ENCODE assay signal across 30 cellular contexts in genomic region chr3:161409858-161410257, GRCh38. TPM values are rescaled to one million over a fixed set of nuclear protein-coding genes. Genes with fewer than 3 reads are reported as not detected.
A peak's percentile ranks its signal among the peaks of the same experiment; 100 is the strongest.
DNase-seq lines count a peak whose midpoint lies in the region; ATAC-seq, FAIRE-seq and TF ChIP-seq lines count a peak whose summit lies in the region.
"Had no signal": no experiment of that assay in that cellular context is flagged by ENCODE, and none has a peak within 500 bp of the region (broad histone marks: within the 10 kb centered on the region; RNA-seq: fewer than 3 reads in every experiment).

No MANE protein-coding gene starts in this region.

- 95% methylated on average over 3 of the region's 3 CpGs for WGBS in esophagus muscularis mucosa

- H3K27me3 Mint-ChIP-seq in T-helper 17 cell, result peaks cover 18% of the 10 kb centered on the region

- peaks cover 11% of the 10 kb centered on the region for H3K4me1 Mint-ChIP-seq in T-helper 17 cell

- TF ChIP-seq CTCF in keratinocyte (optimal IDR thresholded peaks at IDR 0.05 in 1 of 3, IDR thresholded peaks at IDR 0.05 in 1 of 3, conservative IDR thresholded peaks at IDR 0.05 in 1 of 3; ENCODE audit: extremely low read depth in 1 of 3, insufficient read depth in 2 of 3, low read length in 3 of 3) (no peak), esophagus muscularis mucosa (IDR thresholded peaks at IDR 0.05) (no peak)

- DNase-seq in Daoy (ENCODE audit: low read depth) (peak; percentile 9), HT-29 (ENCODE audit: low spot score) (peak; percentile 33), T-helper 17 cell (no peak), keratinocyte (ENCODE audit: low read depth, low spot score) (no peak), HK-2 (ENCODE audit: unreplicated experiment) (no peak), esophagus muscularis mucosa (ENCODE audit: extremely low spot score) (no peak)
- DNase-seq: activated CD4-positive, alpha-beta T cell treated with anti-CD3 and anti-CD28 coated beads for 48 hours; activated effector memory CD4-positive, alpha-beta T cell treated with Interleukin-2 at 50 U/mL for 16 hours; activated T-cell treated with anti-CD3 and anti-CD28 coated beads for 4 hours; brain microvascular endothelial cell; DND-41; left lung; NCI-H1048; NCI-H1694 treated with DMSO at 0.1 percent for 48 hours; NCI-H510A treated with DMSO at 0.1 percent for 48 hours; Peyer's patch; right cardiac atrium; SJCRH30; stimulated activated CD4-positive, alpha-beta T cell treated with anti-CD3 and anti-CD28 coated beads, Interleukin-1b, Interleukin-23, amount 100 ng/mL, for 48 hours; stimulated activated naive CD4-positive, alpha-beta T cell treated with Interleukin-2 at 50 U/mL for 16 hours; T1000; upper lobe of right lung; WERI-Rb-1 had no signal

- no peak for TF ChIP-seq EP300 in esophagus muscularis mucosa (IDR thresholded peaks at IDR 0.05)

- no peak overlapping the region for H3K27ac ChIP-seq in keratinocyte (ENCODE audit: control insufficient read depth, insufficient read depth, low read length)
- H3K27ac ChIP-seq in esophagus muscularis mucosa (replicated peaks in 1 of 4), result no peak overlapping the region
- H3K27ac ChIP-seq: brain microvascular endothelial cell, left lung, parathyroid adenoma, Peyer's patch, SJCRH30, upper lobe of right lung, WERI-Rb-1 had no signal

- H4K20me1 ChIP-seq in keratinocyte (ENCODE audit: control insufficient read depth, extremely low read depth, insufficient read depth, low read length), result no peaks in the 10 kb centered on the region

- FAIRE-seq in keratinocyte (lab: Jason Lieb, UNC), result peak; percentile 13

- no peaks in the 10 kb centered on the region for H3K36me3 Mint-ChIP-seq in T-helper 17 cell (ENCODE audit: low read depth)

- TF ChIP-seq POLR2A in esophagus muscularis mucosa (IDR thresholded peaks at IDR 0.05; ENCODE audit: low read depth), result no peak

- ATAC-seq in T-helper 17 cell (no peak), GM19035 (IDR thresholded peaks at IDR 0.05; ENCODE audit: unreplicated experiment) (no peak), GM18858 (IDR thresholded peaks at IDR 0.05; ENCODE audit: unreplicated experiment) (no peak)
- ATAC-seq: activated naive CD4-positive, alpha-beta T cell treated with anti-CD3 and anti-CD28 coated beads, Interleukin-2, amount 50 U/mL, for 72 hours; left lung; upper lobe of right lung had no signal

- dilution Hi-C loops in keratinocyte (cut with MboI; ENCODE audit: extremely low pct_ligation_motif_present, low sequenced_read_pairs), result no loop called here

- H2AFZ ChIP-seq in keratinocyte (ENCODE audit: control insufficient read depth, low read length), result no peak overlapping the region
- H2AFZ ChIP-seq: parathyroid adenoma had no signal

- no peaks in the 10 kb centered on the region for H3K36me3 ChIP-seq in keratinocyte (ENCODE audit: control insufficient read depth in 2 of 2, extremely low read depth in 1 of 2, insufficient read depth in 2 of 2, low read length in 2 of 2)
- H3K36me3 ChIP-seq in esophagus muscularis mucosa, result no peaks in the 10 kb centered on the region
- H3K36me3 ChIP-seq: brain microvascular endothelial cell, left lung, Peyer's patch, SJCRH30, upper lobe of right lung, WERI-Rb-1 had no signal

- H3K4me3 ChIP-seq in keratinocyte (ENCODE audit: control insufficient read depth in 2 of 3, extremely low read depth in 1 of 3, insufficient read depth in 2 of 3, low read depth in 1 of 3, low read length in 3 of 3), result no peak overlapping the region
- H3K4me3 ChIP-seq in esophagus muscularis mucosa, result no peak overlapping the region
- H3K4me3 ChIP-seq: left lung, Peyer's patch, SJCRH30, upper lobe of right lung had no signal

- H3K4me1 ChIP-seq in keratinocyte (ENCODE audit: control insufficient read depth, extremely low read depth, insufficient read depth, low read length), result no peaks in the 10 kb centered on the region
- H3K4me1 ChIP-seq in esophagus muscularis mucosa, result peaks cover 3 to 13% (median 8%) of the 10 kb centered on the region in 4 donors
- H3K4me1 ChIP-seq: left lung, parathyroid adenoma, Peyer's patch, SJCRH30, upper lobe of right lung had no signal

- H3K9me3 ChIP-seq in T-helper 17 cell (ENCODE audit: control insufficient read depth, low read length, poor library complexity, severe bottlenecking) (no peaks in the 10 kb centered on the region), keratinocyte (ENCODE audit: control insufficient read depth, low read depth, low read length) (no peaks in the 10 kb centered on the region), esophagus muscularis mucosa (no peaks in the 10 kb centered on the region)
- H3K9me3 ChIP-seq: left lung, Peyer's patch, SJCRH30, upper lobe of right lung had no signal

- no peaks in the 10 kb centered on the region for H3K9me1 ChIP-seq in keratinocyte (ENCODE audit: control insufficient read depth, extremely low read depth, insufficient read depth, low read length)

- no peak overlapping the region for H3K4me3 Mint-ChIP-seq in T-helper 17 cell

- no peaks in the 10 kb centered on the region for H3K79me2 ChIP-seq in keratinocyte (ENCODE audit: control insufficient read depth, insufficient read depth, low read length)
- H3K79me2 ChIP-seq: parathyroid adenoma had no signal

- no peak overlapping the region for H3K9ac ChIP-seq in keratinocyte (ENCODE audit: control insufficient read depth, extremely low read depth, insufficient read depth, low read length)
- H3K9ac ChIP-seq: parathyroid adenoma had no signal

- H3K27ac Mint-ChIP-seq in T-helper 17 cell, result peak overlapping the region; percentile 19
- H3K27ac Mint-ChIP-seq: activated naive CD4-positive, alpha-beta T cell treated with anti-CD3 and anti-CD28 coated beads, Interleukin-2, amount 50 U/mL, for 72 hours had no signal

- H3K4me2 ChIP-seq in keratinocyte (ENCODE audit: control insufficient read depth, extremely low read depth, insufficient read depth, low read depth, low read length), result no peak overlapping the region

- intact Hi-C loops in esophagus muscularis mucosa (cut with DNase I), result no loop called here

- H3K27me3 ChIP-seq in keratinocyte (ENCODE audit: control insufficient read depth, extremely low read depth, insufficient read depth, low read length) (no peaks in the 10 kb centered on the region), esophagus muscularis mucosa (no peaks in the 10 kb centered on the region)
- H3K27me3 ChIP-seq: brain microvascular endothelial cell, left lung, Peyer's patch, SJCRH30, upper lobe of right lung had no signal

RNA-seq across cellular contexts. Expression of gene SPTSSB, which starts 38.5 kb away (rescaled TPM):
- total RNA-seq in Daoy (2014; rRNA removed; shearing (Covaris generic)), result not detected in 2 replicates
- 0.33 and 0.52 TPM in 2 replicates for total RNA-seq in HT-29 (2014; rRNA removed; shearing (Covaris generic))
- under 1 TPM in 1 of 2 donors, not detected in 1; 0.32 TPM for total RNA-seq in T-helper 17 cell
- 0.25 to 2.6 TPM (median 2.3 TPM) in 3 replicates for polyA plus RNA-seq in keratinocyte
- 3.5 TPM for polyA plus RNA-seq in keratinocyte (2011; ENCODE audit: low read depth)
- 0.38 and 0.67 TPM in 2 replicates for polyA plus RNA-seq in keratinocyte (2011; cell fraction: cytosol; rRNA removed)
- polyA plus RNA-seq in keratinocyte (2011; cell fraction: nucleus; rRNA removed), result 0.39 and 14.0 TPM in 2 replicates
- 0.58 and 16.0 TPM in 2 replicates for polyA plus RNA-seq in keratinocyte (2012; ENCODE audit: low replicate concordance)
- 0.36 to 1.3 TPM in 2 of 3 replicates, not detected in the other for polyA minus RNA-seq in keratinocyte
- polyA minus RNA-seq in keratinocyte (2011; cell fraction: cytosol; rRNA and poly(A)+ RNA removed), result not detected
- polyA minus RNA-seq in keratinocyte (2011; cell fraction: nucleus; rRNA and poly(A)+ RNA removed), result 0.78 and 0.84 TPM in 2 replicates
- under 1 TPM in 1 of 4 donors, not detected in 3; 0.13 TPM for total RNA-seq in esophagus muscularis mucosa
- total RNA-seq: activated naive CD4-positive, alpha-beta T cell treated with anti-CD3 and anti-CD28 coated beads, Interleukin-2, amount 50 U/mL, for 72 hours; H4; left lung; mesenteric fat pad; myocyte; Peyer's patch; upper lobe of right lung had no signal

Comparison
In these comparisons a context has a peak if more than half of its experiments do, and no peak if none do; other contexts are left out.
1. DNase-seq: peak in Daoy (single experiment) and HT-29 (single experiment); none in T-helper 17 cell (0 of 3), keratinocyte (single experiment), HK-2 (single experiment) and esophagus muscularis mucosa (single experiment).